Comparison of ENCODE assay signal across 27 cellular contexts in genomic region chrX:78964598-78964997, GRCh38. TPM values are rescaled to one million over a fixed set of nuclear protein-coding genes. Genes with fewer than 3 reads are reported as not detected.
DNase-seq lines count a peak whose midpoint lies in the region; ATAC-seq, FAIRE-seq and TF ChIP-seq lines count a peak whose summit lies in the region.
"Had no signal": no experiment of that assay in that cellular context is flagged by ENCODE, and none has a peak within 500 bp of the region (broad histone marks: within the 10 kb centered on the region; RNA-seq: fewer than 3 reads in every experiment).

No MANE protein-coding gene starts in this region.

- peaks cover 27% of the 10 kb centered on the region for H3K36me3 Mint-ChIP-seq in activated naive CD4-positive, alpha-beta T cell treated with anti-CD3 and anti-CD28 coated beads, Interleukin-2, amount 50 U/mL, for 24 hours
- H3K36me3 Mint-ChIP-seq in activated T-helper 2 cell treated with anti-CD3 and anti-CD28 coated beads, Interferon-gamma antibody, Interleukin-2, Interleukin-4, amounts not matched to agents 10 μg/mL and 5 μg/mL and 100 μg/mL, durations not matched to agents 14 hours and 24 hours and 36 hours (ENCODE audit: low read depth): peaks cover 66% of the 10 kb centered on the region
- H3K36me3 Mint-ChIP-seq in stimulated activated naive B cell treated with anti-CD40 and anti-IgM and Interleukin-4, amounts not matched to agents 10 μg/mL and 1 μg/mL and 100 μg/mL, for 72 hours: peaks cover 43 to 49% of the 10 kb centered on the region in 2 donors

- intact Hi-C loops in activated T-helper 2 cell treated with anti-CD3 and anti-CD28 coated beads, Interferon-gamma antibody, Interleukin-2, Interleukin-4, amounts not matched to agents 10 μg/mL and 5 μg/mL and 100 μg/mL, durations not matched to agents 14 hours and 24 hours and 36 hours (cut with micrococcal nuclease): loop anchor here (5.0 kb wide), 1 partner anchor 298 kb away; no protein-coding TSS in a partner anchor

- H3K27me3 Mint-ChIP-seq in activated naive CD4-positive, alpha-beta T cell treated with anti-CD3 and anti-CD28 coated beads, Interleukin-2, amount 50 U/mL, for 24 hours: no peaks in the 10 kb centered on the region
- no peaks in the 10 kb centered on the region for H3K27me3 Mint-ChIP-seq in activated T-helper 2 cell treated with anti-CD3 and anti-CD28 coated beads, Interferon-gamma antibody, Interleukin-2, Interleukin-4, amounts not matched to agents 10 μg/mL and 5 μg/mL and 100 μg/mL, durations not matched to agents 14 hours and 24 hours and 36 hours (ENCODE audit: low read depth)
- no peaks in the 10 kb centered on the region for H3K27me3 Mint-ChIP-seq in stimulated activated naive B cell treated with anti-CD40 and anti-IgM and Interleukin-4, amounts not matched to agents 10 μg/mL and 1 μg/mL and 100 μg/mL, for 72 hours

- no peak for DNase-seq in activated naive CD4-positive, alpha-beta T cell (lab: John Stamatoyannopoulos, UW)
- DNase-seq in GM12892 (ENCODE audit: insufficient read length) (no peak), MM.1S (no peak), NCI-H1436 (lab: John Stamatoyannopoulos, UW) (no peak)
- no peak for DNase-seq in activated T-helper 2 cell treated with anti-CD3 and anti-CD28 coated beads, Interferon-gamma antibody, Interleukin-2, Interleukin-4, amounts not matched to agents 10 μg/mL and 5 μg/mL and 100 μg/mL, durations not matched to agents 14 hours and 24 hours and 36 hours (ENCODE audit: low spot score)
- no peak for DNase-seq in stimulated activated naive B cell treated with anti-CD40 and anti-IgM and Interleukin-4, amounts not matched to agents 10 μg/mL and 1 μg/mL and 100 μg/mL, for 72 hours
- DNase-seq: ACHN; activated effector memory CD4-positive, alpha-beta T cell treated with Interleukin-2 at 50 U/mL for 16 hours; amniotic stem cell; Calu3; DMS79 treated with DMSO at 0.1 percent for 48 hours; GF-D8; left lung; NCI-H1694 treated with DMSO at 0.1 percent for 48 hours; NCI-H2171; NCI-H524 treated with DMSO at 0.1 percent for 48 hours; occipital lobe; PC-3; T-helper 9 cell had no signal

- H3K9me2 ChIP-seq in MM.1S (replicated peaks; ENCODE audit: insufficient read depth, low read length): no peaks in the 10 kb centered on the region

- peaks cover 1% of the 10 kb centered on the region for H3K9me3 Mint-ChIP-seq in activated naive CD4-positive, alpha-beta T cell treated with anti-CD3 and anti-CD28 coated beads, Interleukin-2, amount 50 U/mL, for 24 hours
- peaks cover 15% of the 10 kb centered on the region for H3K9me3 Mint-ChIP-seq in activated T-helper 2 cell treated with anti-CD3 and anti-CD28 coated beads, Interferon-gamma antibody, Interleukin-2, Interleukin-4, amounts not matched to agents 10 μg/mL and 5 μg/mL and 100 μg/mL, durations not matched to agents 14 hours and 24 hours and 36 hours
- peaks cover 10 to 12% of the 10 kb centered on the region in 2 donors for H3K9me3 Mint-ChIP-seq in stimulated activated naive B cell treated with anti-CD40 and anti-IgM and Interleukin-4, amounts not matched to agents 10 μg/mL and 1 μg/mL and 100 μg/mL, for 72 hours

- H3K27ac ChIP-seq in MM.1S (ENCODE audit: low read length): no peak overlapping the region
- H3K27ac ChIP-seq: BLaER1, HL-60, left lung, tibial nerve, VCaP had no signal

- no peak overlapping the region for H2AFZ ChIP-seq in MM.1S (ENCODE audit: low read length)

- H3K27me3 ChIP-seq in MM.1S (replicated peaks; ENCODE audit: insufficient read depth, low read length): no peaks in the 10 kb centered on the region
- H3K27me3 ChIP-seq: left lung, tibial nerve had no signal

- 0 out of 2 replicates have a peak, but pooled peaks cover 2% of the 10 kb centered on the region for H3F3A ChIP-seq in MM.1S (ENCODE audit: insufficient read depth, low read length)

- H3K9ac ChIP-seq in MM.1S (ENCODE audit: low read length): no peak overlapping the region
- H3K9ac ChIP-seq: BLaER1 had no signal

- H3K79me2 ChIP-seq in MM.1S (ENCODE audit: low read length): peaks cover 23% of the 10 kb centered on the region

- H4K20me1 ChIP-seq in MM.1S (ENCODE audit: insufficient read depth, low read length): no peaks in the 10 kb centered on the region
- H4K20me1 ChIP-seq: BLaER1 had no signal

- peaks cover 30% of the 10 kb centered on the region for H3K4me1 Mint-ChIP-seq in activated naive CD4-positive, alpha-beta T cell treated with anti-CD3 and anti-CD28 coated beads, Interleukin-2, amount 50 U/mL, for 24 hours
- peaks cover 19% of the 10 kb centered on the region for H3K4me1 Mint-ChIP-seq in activated T-helper 2 cell treated with anti-CD3 and anti-CD28 coated beads, Interferon-gamma antibody, Interleukin-2, Interleukin-4, amounts not matched to agents 10 μg/mL and 5 μg/mL and 100 μg/mL, durations not matched to agents 14 hours and 24 hours and 36 hours (ENCODE audit: low read depth)
- H3K4me1 Mint-ChIP-seq in stimulated activated naive B cell treated with anti-CD40 and anti-IgM and Interleukin-4, amounts not matched to agents 10 μg/mL and 1 μg/mL and 100 μg/mL, for 72 hours: peaks cover 15 to 43% of the 10 kb centered on the region in 2 donors

- TF ChIP-seq CTCF in MM.1S (IDR thresholded peaks at IDR 0.05; ENCODE audit: low read length): no peak

- H3K27ac Mint-ChIP-seq in activated naive CD4-positive, alpha-beta T cell treated with anti-CD3 and anti-CD28 coated beads, Interleukin-2, amount 50 U/mL, for 24 hours: peak overlapping the region; percentile 68
- H3K27ac Mint-ChIP-seq in activated T-helper 2 cell treated with anti-CD3 and anti-CD28 coated beads, Interferon-gamma antibody, Interleukin-2, Interleukin-4, amounts not matched to agents 10 μg/mL and 5 μg/mL and 100 μg/mL, durations not matched to agents 14 hours and 24 hours and 36 hours: peak overlapping the region; percentile 55
- peak overlapping the region; percentile 66 for H3K27ac Mint-ChIP-seq in stimulated activated naive B cell treated with anti-CD40 and anti-IgM and Interleukin-4, amounts not matched to agents 10 μg/mL and 1 μg/mL and 100 μg/mL, for 72 hours

- no peaks in the 10 kb centered on the region for H3K4me1 ChIP-seq in MM.1S (ENCODE audit: low read length)
- H3K4me1 ChIP-seq: BLaER1, left lung, tibial nerve had no signal

- no peak overlapping the region for H3K4me3 ChIP-seq in MM.1S (ENCODE audit: low read length)
- H3K4me3 ChIP-seq: BLaER1, left lung, tibial nerve had no signal

- H3K4me3 Mint-ChIP-seq in activated naive CD4-positive, alpha-beta T cell treated with anti-CD3 and anti-CD28 coated beads, Interleukin-2, amount 50 U/mL, for 24 hours: no peak overlapping the region
- H3K4me3 Mint-ChIP-seq in activated T-helper 2 cell treated with anti-CD3 and anti-CD28 coated beads, Interferon-gamma antibody, Interleukin-2, Interleukin-4, amounts not matched to agents 10 μg/mL and 5 μg/mL and 100 μg/mL, durations not matched to agents 14 hours and 24 hours and 36 hours (ENCODE audit: low read depth): no peak overlapping the region
- no peak overlapping the region for H3K4me3 Mint-ChIP-seq in stimulated activated naive B cell treated with anti-CD40 and anti-IgM and Interleukin-4, amounts not matched to agents 10 μg/mL and 1 μg/mL and 100 μg/mL, for 72 hours

- peaks cover 12% of the 10 kb centered on the region for H3K36me3 ChIP-seq in MM.1S (replicated peaks; ENCODE audit: insufficient read depth, low read length)
- H3K36me3 ChIP-seq: BLaER1, left lung, tibial nerve had no signal

- no peaks in the 10 kb centered on the region for H3K9me3 ChIP-seq in MM.1S (replicated peaks; ENCODE audit: insufficient read depth, low read length)
- H3K9me3 ChIP-seq: tibial nerve had no signal

- peak; percentile 21 to 31 for ATAC-seq in stimulated activated naive B cell treated with anti-CD40 and anti-IgM and Interleukin-4, amounts not matched to agents 10 μg/mL and 1 μg/mL and 100 μg/mL, for 72 hours (replicated peaks)
- ATAC-seq: HepG2, left lung, PC-3 had no signal

- peak; percentile 44 for FAIRE-seq in GM12892 (lab: Jason Lieb, UNC)
- FAIRE-seq: HepG2 had no signal

- no peak for TF ChIP-seq POLR2A in GM12892 (IDR thresholded peaks at IDR 0.05; ENCODE audit: low read depth, low read length)

- H3K4me2 ChIP-seq in MM.1S (ENCODE audit: low read depth, low read length): no peak overlapping the region
- H3K4me2 ChIP-seq: BLaER1 had no signal

RNA-seq across cellular contexts. Expression of gene P2RY10, which starts 19.4 kb away (rescaled TPM):
- 62.8 TPM for polyA plus RNA-seq in GM12892 (2012; ENCODE audit: missing spikeins)
- 55.6 and 65.7 TPM in 2 replicates for total RNA-seq in activated T-helper 2 cell treated with anti-CD3 and anti-CD28 coated beads, Interferon-gamma antibody, Interleukin-2, Interleukin-4, amounts not matched to agents 10 μg/mL and 5 μg/mL and 100 μg/mL, durations not matched to agents 14 hours and 24 hours and 36 hours
- total RNA-seq: Calu3, HepG2, LHCN-M2, myocyte, occipital lobe, PC-3 had no signal
- polyA plus RNA-seq: HepG2 had no signal
